Comparison of ENCODE assay signal across 14 cellular contexts in the genomic region with DNA sequence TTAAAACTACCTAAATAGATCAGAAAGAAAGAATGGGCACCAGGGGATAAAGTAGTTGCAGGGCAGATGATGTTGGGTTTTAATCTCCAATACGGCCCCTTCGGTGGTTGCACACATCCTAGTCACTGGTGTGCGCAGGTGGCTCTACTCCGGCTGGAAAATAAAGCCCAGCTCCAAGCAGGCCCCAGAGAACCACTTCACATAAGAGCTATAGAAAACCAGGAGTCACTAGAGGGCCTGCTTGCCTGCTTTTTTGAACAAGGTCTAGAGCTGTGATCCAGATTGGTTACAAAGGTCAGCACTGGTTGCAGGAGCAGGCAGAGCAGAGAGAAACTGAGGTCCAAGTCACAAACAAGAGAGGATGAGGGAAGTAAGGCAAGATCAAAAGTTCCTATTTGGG. TPM values are rescaled to one million over a fixed set of nuclear protein-coding genes. Genes with fewer than 3 reads are reported as not detected.
DNase-seq lines count a peak whose midpoint lies in the region; ATAC-seq lines count a peak whose summit lies in the region.
"Had no signal": no experiment of that assay in that cellular context is flagged by ENCODE, and none has a peak within 500 bp of the region (broad histone marks: within the 10 kb centered on the region; RNA-seq: fewer than 3 reads in every experiment).

No MANE protein-coding gene starts in this region.

- no peak overlapping the region for H3K27ac Mint-ChIP-seq in activated T-helper 1 cell treated with anti-CD3 and anti-CD28 coated beads, Interleukin-12 subunit alpha, Interleukin-12 subunit beta, Interleukin-2, Interleukin-4 antibody, amounts not matched to agents 30 ng/mL and 10 ng/mL and 1 ng/mL, durations not matched to agents 14 hours and 24 hours and 36 hours
- H3K27ac Mint-ChIP-seq: effector memory CD8-positive, alpha-beta T cell had no signal

- peak; percentile 72 for DNase-seq in COLO668 (lab: John Stamatoyannopoulos, UW; ENCODE audit: unreplicated experiment)
- peak; percentile 32 for DNase-seq in HT1080 (ENCODE audit: low read depth)
- DNase-seq in NCI-H748 (lab: John Stamatoyannopoulos, UW; ENCODE audit: unreplicated experiment) = peak; percentile 85
- DNase-seq in left lobe of liver (ENCODE audit: low spot score) = no peak
- DNase-seq in sciatic nerve (ENCODE audit: low spot score) = no peak
- no peak for DNase-seq in RKO (ENCODE audit: low spot score)
- DNase-seq in activated T-helper 1 cell treated with anti-CD3 and anti-CD28 coated beads, Interleukin-12 subunit alpha, Interleukin-12 subunit beta, Interleukin-2, Interleukin-4 antibody, amounts not matched to agents 30 ng/mL and 10 ng/mL and 1 ng/mL, durations not matched to agents 14 hours and 24 hours and 36 hours (ENCODE audit: low spot score) = no peak
- DNase-seq: activated T-cell treated with anti-CD3 and anti-CD28 coated beads, Interleukin-2, amount 50 U/mL, for 1 hour; effector memory CD8-positive, alpha-beta T cell; GOT3; posterior cingulate gyrus; stimulated activated CD4-positive, alpha-beta T cell treated with anti-CD3 and anti-CD28 coated beads, Interleukin-4, amount 100 ng/mL, for 24 hours had no signal

- H3K4me3 Mint-ChIP-seq in activated T-helper 1 cell treated with anti-CD3 and anti-CD28 coated beads, Interleukin-12 subunit alpha, Interleukin-12 subunit beta, Interleukin-2, Interleukin-4 antibody, amounts not matched to agents 30 ng/mL and 10 ng/mL and 1 ng/mL, durations not matched to agents 14 hours and 24 hours and 36 hours = no peak overlapping the region
- H3K4me3 Mint-ChIP-seq: effector memory CD8-positive, alpha-beta T cell had no signal

- no peaks in the 10 kb centered on the region for H3K4me1 Mint-ChIP-seq in activated T-helper 1 cell treated with anti-CD3 and anti-CD28 coated beads, Interleukin-12 subunit alpha, Interleukin-12 subunit beta, Interleukin-2, Interleukin-4 antibody, amounts not matched to agents 30 ng/mL and 10 ng/mL and 1 ng/mL, durations not matched to agents 14 hours and 24 hours and 36 hours (ENCODE audit: low read depth)

- H3K9me3 Mint-ChIP-seq in activated T-helper 1 cell treated with anti-CD3 and anti-CD28 coated beads, Interleukin-12 subunit alpha, Interleukin-12 subunit beta, Interleukin-2, Interleukin-4 antibody, amounts not matched to agents 30 ng/mL and 10 ng/mL and 1 ng/mL, durations not matched to agents 14 hours and 24 hours and 36 hours = no peaks in the 10 kb centered on the region
- H3K9me3 Mint-ChIP-seq: effector memory CD8-positive, alpha-beta T cell had no signal

- no peaks in the 10 kb centered on the region for H3K27me3 Mint-ChIP-seq in activated T-helper 1 cell treated with anti-CD3 and anti-CD28 coated beads, Interleukin-12 subunit alpha, Interleukin-12 subunit beta, Interleukin-2, Interleukin-4 antibody, amounts not matched to agents 30 ng/mL and 10 ng/mL and 1 ng/mL, durations not matched to agents 14 hours and 24 hours and 36 hours (ENCODE audit: insufficient read depth)

- ATAC-seq in left lobe of liver (peak; percentile 88), sciatic nerve (no peak), GM18909 (IDR thresholded peaks at IDR 0.05; ENCODE audit: poor library complexity, unreplicated experiment) (no peak)
- ATAC-seq: effector memory CD8-positive, alpha-beta T cell had no signal

- intact Hi-C loops in sciatic nerve (cut with DNase I) = no loop called here
- intact Hi-C loops in activated T-helper 1 cell treated with anti-CD3 and anti-CD28 coated beads, Interleukin-12 subunit alpha, Interleukin-12 subunit beta, Interleukin-2, Interleukin-4 antibody, amounts not matched to agents 30 ng/mL and 10 ng/mL and 1 ng/mL, durations not matched to agents 14 hours and 24 hours and 36 hours (cut with micrococcal nuclease) = no loop called here

- H3K36me3 Mint-ChIP-seq in activated T-helper 1 cell treated with anti-CD3 and anti-CD28 coated beads, Interleukin-12 subunit alpha, Interleukin-12 subunit beta, Interleukin-2, Interleukin-4 antibody, amounts not matched to agents 30 ng/mL and 10 ng/mL and 1 ng/mL, durations not matched to agents 14 hours and 24 hours and 36 hours (ENCODE audit: low read depth) = no peaks in the 10 kb centered on the region

RNA-seq across cellular contexts. Expression of a gene that starts 41.5 kb away (rescaled TPM):
- not detected in 2 replicates for total RNA-seq in HT1080 (2014; rRNA removed; shearing (Covaris generic))
- polyA plus RNA-seq in HT1080 (2015; cell fraction: cytosol; rRNA removed) = not detected in 2 replicates
- polyA plus RNA-seq in HT1080 (2015; cell fraction: nucleus; rRNA removed) = not detected in 2 replicates
- not detected for total RNA-seq in left lobe of liver
- not detected for total RNA-seq in sciatic nerve
- total RNA-seq in activated T-helper 1 cell treated with anti-CD3 and anti-CD28 coated beads, Interleukin-12 subunit alpha, Interleukin-12 subunit beta, Interleukin-2, Interleukin-4 antibody, amounts not matched to agents 30 ng/mL and 10 ng/mL and 1 ng/mL, durations not matched to agents 14 hours and 24 hours and 36 hours = not detected in 2 replicates
- total RNA-seq: MCF 10A had no signal

Comparison
In these comparisons a context has a peak if more than half of its experiments do, and no peak if none do; other contexts are left out.
1. DNase-seq: peak in COLO668 (single experiment), HT1080 (single experiment) and NCI-H748 (single experiment); none in left lobe of liver (single experiment), sciatic nerve (single experiment), RKO (single experiment) and activated T-helper 1 cell treated with anti-CD3 and anti-CD28 coated beads, Interleukin-12 subunit alpha, Interleukin-12 subunit beta, Interleukin-2, Interleukin-4 antibody, amounts not matched to agents 30 ng/mL and 10 ng/mL and 1 ng/mL, durations not matched to agents 14 hours and 24 hours and 36 hours (single experiment).